ENCODE assay signal across 16 cellular contexts in the genomic region with DNA sequence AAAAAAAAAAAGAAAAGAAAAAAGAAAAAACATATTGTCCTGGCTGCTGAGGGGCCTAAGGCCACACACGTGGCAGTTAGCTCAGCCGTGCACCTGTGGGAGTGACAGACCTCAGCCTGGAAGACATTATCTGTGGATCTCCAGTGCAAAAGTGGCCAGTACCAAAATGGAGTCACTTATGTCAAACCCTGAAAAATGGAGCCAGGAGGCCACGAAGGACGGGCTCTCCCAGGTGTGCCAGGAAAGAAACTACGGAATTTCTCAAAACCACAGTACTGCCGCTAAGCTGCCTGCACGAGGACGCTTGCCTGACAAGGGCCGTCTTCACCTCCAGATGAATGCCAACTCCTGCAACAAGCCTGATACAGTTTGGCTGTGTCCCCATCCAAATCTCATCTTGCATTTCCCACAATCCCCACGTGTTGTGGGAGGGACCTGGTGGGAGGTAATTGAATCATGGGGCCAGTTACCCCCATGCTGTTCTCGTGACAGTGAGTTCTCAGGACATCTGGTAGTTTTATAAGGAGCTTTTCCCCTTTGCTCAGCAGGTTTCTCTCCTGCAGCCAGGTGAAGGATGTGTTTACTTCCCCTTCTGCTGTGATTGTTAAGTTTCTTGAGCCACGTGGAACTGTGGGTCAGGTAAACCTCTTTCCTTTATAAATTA. TPM values are rescaled to one million over a fixed set of nuclear protein-coding genes. Genes with fewer than 3 reads are reported as not detected.
DNase-seq lines count a peak whose midpoint lies in the region; ATAC-seq and TF ChIP-seq lines count a peak whose summit lies in the region.
"Had no signal": no experiment of that assay in that cellular context is flagged by ENCODE, and none has a peak within 500 bp of the region (broad histone marks: within the 10 kb centered on the region; RNA-seq: fewer than 3 reads in every experiment).

No MANE protein-coding gene starts in this region.

- H3K27ac ChIP-seq in endodermal cell (ENCODE audit: low read depth, low read length): no peak overlapping the region
- H3K27ac ChIP-seq in upper lobe of left lung: peak overlapping the region in 3 of 4 donors; percentile 76 to 78 (median 78)
- no peak overlapping the region for H3K27ac ChIP-seq in transverse colon
- H3K27ac ChIP-seq: SK-N-MC had no signal

- H3K4me1 ChIP-seq in endodermal cell (ENCODE audit: control insufficient read depth, insufficient read depth, low read length) (no peaks in the 10 kb centered on the region), upper lobe of left lung (peaks cover 21 to 45% (median 36%) of the 10 kb centered on the region in 4 donors), transverse colon (peaks cover 11 to 16% (median 14%) of the 10 kb centered on the region in 4 donors)

- H3K27me3 ChIP-seq in endodermal cell (ENCODE audit: control insufficient read depth, insufficient read depth, low read length, poor library complexity, severe bottlenecking) (no peaks in the 10 kb centered on the region), upper lobe of left lung (no peaks in the 10 kb centered on the region), transverse colon (no peaks in the 10 kb centered on the region)
- H3K27me3 ChIP-seq: MG63 had no signal

- TF ChIP-seq EP300 in upper lobe of left lung (IDR thresholded peaks at IDR 0.05) (no peak), transverse colon (IDR thresholded peaks at IDR 0.05; ENCODE audit: low read depth) (no peak)

- peaks cover 3% of the 10 kb centered on the region for H3K36me3 Mint-ChIP-seq in endodermal cell (ENCODE audit: low read depth)

- no peaks in the 10 kb centered on the region for H3K27me3 Mint-ChIP-seq in endodermal cell (ENCODE audit: insufficient read depth)

- intact Hi-C loops in transverse colon (cut with DNase I; ENCODE audit: low total_unique reads): no loop called here

- H3K9me3 ChIP-seq in endodermal cell (ENCODE audit: control insufficient read depth, low read length): no peaks in the 10 kb centered on the region
- H3K9me3 ChIP-seq in upper lobe of left lung: no peaks in the 10 kb centered on the region
- no peaks in the 10 kb centered on the region for H3K9me3 ChIP-seq in transverse colon
- H3K9me3 ChIP-seq: MG63 had no signal

- peak; percentile 24 for DNase-seq in KBM-7
- peak; percentile 96 for DNase-seq in RPMI8226
- DNase-seq in endodermal cell: peak; percentile 47
- peak in 1 of 2 donors; percentile 44 for DNase-seq in upper lobe of left lung
- DNase-seq in transverse colon: no peak
- DNase-seq in NCI-H146 treated with DMSO at 0.1 percent for 48 hours (lab: John Stamatoyannopoulos, UW; ENCODE audit: unreplicated experiment): no peak
- no peak for DNase-seq in CD1c-positive myeloid dendritic cell (ENCODE audit: extremely low spot score)
- DNase-seq: DND-41, MG63, NCI-H1105 treated with DMSO at 0.1 percent for 48 hours, NCI-H187, NCI-H345, NCI-H526 treated with DMSO at 0.1 percent for 48 hours had no signal

- H3K4me3 ChIP-seq in endodermal cell (ENCODE audit: low read length): no peak overlapping the region
- H3K4me3 ChIP-seq in upper lobe of left lung: no peak overlapping the region
- H3K4me3 ChIP-seq in transverse colon: no peak overlapping the region
- H3K4me3 ChIP-seq: GM23338, MG63, SK-N-MC had no signal

- H3K27ac Mint-ChIP-seq in endodermal cell: no peak overlapping the region
- H3K27ac Mint-ChIP-seq: GM23338 had no signal

- WGBS in endodermal cell (ENCODE audit: insufficient coverage in 1 of 2, insufficient read length in 1 of 2), 2 experiments: 69 to 74% methylated on average over 12 of the region's 12 CpGs
- 60 to 63% methylated on average over 11 to 12 of the region's 12 CpGs for WGBS in upper lobe of left lung, 2 donors
- WGBS in transverse colon (ENCODE audit: low coverage in 1 of 2), 2 donors: 74% methylated on average over 12 of the region's 12 CpGs; no CpG with 5 or more reads in 1 of the 2 donors

- H3K9ac ChIP-seq in endodermal cell (ENCODE audit: extremely low read depth, low read length, poor library complexity, severe bottlenecking): no peak overlapping the region

- in situ Hi-C loops in KBM-7 (cut with MboI; ENCODE audit: low pct_unique_long_range_greater_than_20kb, low sequenced_read_pairs): no loop called here
- in situ Hi-C loops in transverse colon (cut with MboI; ENCODE audit: low pct_ligation_motif_present in 1 of 4, low pct_unique_long_range_greater_than_20kb in 1 of 4, low sequenced_read_pairs in 3 of 4): no loop called here

- no peak for TF ChIP-seq CTCF in endodermal cell (conservative IDR thresholded peaks at IDR 0.05)
- TF ChIP-seq CTCF in upper lobe of left lung (IDR thresholded peaks at IDR 0.05): no peak
- TF ChIP-seq CTCF in transverse colon (IDR thresholded peaks at IDR 0.05): no peak

- ATAC-seq in upper lobe of left lung (ENCODE audit: low FRiP score in 2 of 2): no peak
- ATAC-seq: GM23338, HCT116 had no signal

- H3K4me3 Mint-ChIP-seq in endodermal cell: no peak overlapping the region
- H3K4me3 Mint-ChIP-seq: GM23338 had no signal

- peaks cover 4% of the 10 kb centered on the region for H3K4me1 Mint-ChIP-seq in endodermal cell

- no peak for TF ChIP-seq POLR2A in upper lobe of left lung (IDR thresholded peaks at IDR 0.05)
- TF ChIP-seq POLR2A in transverse colon (IDR thresholded peaks at IDR 0.05): no peak

- H3K36me3 ChIP-seq in endodermal cell (ENCODE audit: control insufficient read depth, insufficient read depth, low read length): no peaks in the 10 kb centered on the region
- H3K36me3 ChIP-seq in upper lobe of left lung: no peaks in the 10 kb centered on the region
- H3K36me3 ChIP-seq in transverse colon: no peaks in the 10 kb centered on the region

- no peaks in the 10 kb centered on the region for H3K9me3 Mint-ChIP-seq in endodermal cell
- H3K9me3 Mint-ChIP-seq: GM23338 had no signal

RNA-seq across cellular contexts. Expression of a gene that starts 5.3 kb away (rescaled TPM):
- total RNA-seq in endodermal cell: 10 to 100 TPM; 77.4 to 97.9 TPM
- 46.2 TPM for polyA plus RNA-seq in endodermal cell (2013, experiment 1 of 2)
- polyA plus RNA-seq in endodermal cell (2013, experiment 2 of 2): 42.1 TPM
- total RNA-seq in upper lobe of left lung: 100 to 1,000 TPM in 3 of 6 donors, 10 to 100 TPM in 3; 52.7 to 284 (median 84.7) TPM
- 100 to 1,000 TPM in 3 of 4 donors, 10 to 100 TPM in 1; 94.2 to 346 (median 224) TPM for total RNA-seq in transverse colon

RNA-seq across cellular contexts. Expression of a gene that starts 10.0 kb away (rescaled TPM):
- total RNA-seq in endodermal cell (10 to 100 TPM; 10.4 to 10.8 TPM), upper lobe of left lung (10 to 100 TPM in 4 of 6 donors, 1 to 10 TPM in 2; 8.7 to 21.0 (median 12.4) TPM), transverse colon (1 to 10 TPM; 1.5 to 4.6 (median 3.7) TPM)
- polyA plus RNA-seq in endodermal cell (2013, experiment 1 of 2): 6.0 TPM
- polyA plus RNA-seq in endodermal cell (2013, experiment 2 of 2): 5.7 TPM

RNA-seq across cellular contexts. Expression of a gene that starts 22.0 kb away (rescaled TPM):
- total RNA-seq in endodermal cell: 10 to 100 TPM; 14.7 to 19.9 TPM
- 10.1 TPM for polyA plus RNA-seq in endodermal cell (2013, experiment 1 of 2)
- polyA plus RNA-seq in endodermal cell (2013, experiment 2 of 2): 10.4 TPM
- total RNA-seq in upper lobe of left lung: 10 to 100 TPM in 5 of 6 donors, not detected in 1; 13.6 to 79.3 (median 33.0) TPM
- 10 to 100 TPM in 2 of 4 donors, 1 to 10 TPM in 2; 4.9 to 58.9 (median 9.9) TPM for total RNA-seq in transverse colon

RNA-seq across cellular contexts. Expression of a gene that starts 35.3 kb away (rescaled TPM):
- 100 to 1,000 TPM; 133 to 138 TPM for total RNA-seq in endodermal cell
- 130 TPM for polyA plus RNA-seq in endodermal cell (2013, experiment 1 of 2)
- 116 TPM for polyA plus RNA-seq in endodermal cell (2013, experiment 2 of 2)
- total RNA-seq in upper lobe of left lung: 100 to 1,000 TPM; 122 to 174 (median 146) TPM
- 100 to 1,000 TPM in 3 of 4 donors, 10 to 100 TPM in 1; 95.0 to 162 (median 136) TPM for total RNA-seq in transverse colon

RNA-seq across cellular contexts. Expression of a gene that starts 48.9 kb away (rescaled TPM):
- total RNA-seq in endodermal cell (10 to 100 TPM; 31.8 to 33.6 TPM), upper lobe of left lung (10 to 100 TPM; 20.8 to 55.5 (median 24.9) TPM), transverse colon (100 to 1,000 TPM in 1 of 4 donors, 10 to 100 TPM in 3; 28.4 to 183 (median 60.5) TPM)
- polyA plus RNA-seq in endodermal cell (2013, experiment 1 of 2): 42.7 TPM
- polyA plus RNA-seq in endodermal cell (2013, experiment 2 of 2): 37.7 TPM

Comparison
In these comparisons a context has a peak if more than half of its experiments do, and no peak if none do; other contexts are left out.
1. DNase-seq: peak in KBM-7 (single experiment), RPMI8226 (single experiment) and endodermal cell (single experiment); none in transverse colon (single experiment), NCI-H146 treated with DMSO at 0.1 percent for 48 hours (single experiment) and CD1c-positive myeloid dendritic cell (single experiment).
2. H3K27ac ChIP-seq: peak in upper lobe of left lung (3 of 4); none in endodermal cell (single experiment) and transverse colon (0 of 4).